14 cellular contexts compared by ENCODE assay signal in the genomic region with DNA sequence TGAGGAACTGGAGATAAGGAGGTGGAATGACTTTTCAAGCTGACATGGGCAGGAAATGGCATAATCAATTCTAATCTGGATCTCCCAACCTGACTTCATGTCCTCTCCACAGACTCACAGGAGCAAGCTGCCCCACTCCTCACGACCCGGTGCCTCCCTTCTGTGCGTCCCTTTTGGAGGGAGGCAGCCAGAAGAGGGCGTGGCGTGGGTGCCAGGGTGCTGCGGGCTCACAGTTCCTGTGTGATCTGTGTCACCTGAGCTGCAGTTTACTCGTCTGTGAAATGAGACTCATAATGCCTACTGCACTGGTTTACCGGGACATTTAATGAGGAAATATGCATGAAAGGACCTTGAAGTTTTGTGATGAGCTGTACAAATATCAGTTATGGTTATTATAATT.
"Had no signal": no experiment of that assay in that cellular context is flagged by ENCODE, and none has a peak within 500 bp of the region (broad histone marks: within the 10 kb centered on the region; RNA-seq: fewer than 3 reads in every experiment).

No MANE protein-coding gene starts in this region.

- ATAC-seq: activated T-cell treated with anti-CD3 and anti-CD28 coated beads, Interleukin-2, amount 50 U/mL, for 72 hours; lower lobe of right lung; right lobe of liver; upper lobe of right lung had no signal

- H3K27ac Mint-ChIP-seq: activated T-cell treated with anti-CD3 and anti-CD28 coated beads, Interleukin-2, amount 50 U/mL, for 72 hours had no signal

- DNase-seq: activated CD4-positive, alpha-beta T cell treated with anti-CD3 and anti-CD28 coated beads, Interleukin-2, amount 50 U/mL, for 4 hours; activated effector memory CD4-positive, alpha-beta T cell treated with anti-CD3 and anti-CD28 coated beads, Interleukin-2, amount 50 U/mL, for 16 hours; activated naive CD4-positive, alpha-beta T cell treated with anti-CD3 and anti-CD28 coated beads, Interleukin-2, amount 50 U/mL, for 16 hours; activated T-cell treated with anti-CD3 and anti-CD28 coated beads, Interleukin-2, amount 50 U/mL, for 72 hours; brain microvascular endothelial cell; dermis blood vessel endothelial cell; foreskin fibroblast; lower lobe of right lung; midbrain; stimulated activated CD4-positive, alpha-beta T cell treated with anti-CD3 and anti-CD28 coated beads, Interleukin-4, amount 100 ng/mL, for 24 hours; stimulated activated naive CD4-positive, alpha-beta T cell; upper lobe of right lung had no signal

- H3K4me3 Mint-ChIP-seq: activated T-cell treated with anti-CD3 and anti-CD28 coated beads, Interleukin-2, amount 50 U/mL, for 72 hours; nephron had no signal

- H3K9me3 Mint-ChIP-seq: activated T-cell treated with anti-CD3 and anti-CD28 coated beads, Interleukin-2, amount 50 U/mL, for 72 hours; nephron had no signal
